ENCODE assay signal across 8 cellular contexts in genomic region chr10:62814901-62815372, GRCh38. TPM values are rescaled to one million over a fixed set of nuclear protein-coding genes. Genes with fewer than 3 reads are reported as not detected.
A peak's percentile ranks its signal among the peaks of the same experiment; 100 is the strongest.
DNase-seq lines count a peak whose midpoint lies in the region; ATAC-seq and TF ChIP-seq lines count a peak whose summit lies in the region.

No MANE protein-coding gene starts in this region.

- TF ChIP-seq CTCF in Calu3 (IDR thresholded peaks at IDR 0.05; ENCODE audit: unreplicated experiment) = no peak
- TF ChIP-seq CTCF in WI38 (IDR thresholded peaks at IDR 0.05; ENCODE audit: low read depth, low read length) = no peak
- TF ChIP-seq CTCF in epithelial cell of proximal tubule (conservative IDR thresholded peaks at IDR 0.05; ENCODE audit: low read depth, low read length) = no peak
- TF ChIP-seq CTCF in GM10266 (IDR thresholded peaks at IDR 0.05; ENCODE audit: control insufficient read depth, insufficient read depth, low read depth, missing control alignments) = no peak

- H3K27ac Mint-ChIP-seq in Calu3 (ENCODE audit: unreplicated experiment) = no peak overlapping the region

- peak; percentile 17 for DNase-seq in Calu3
- no peak for DNase-seq in epithelial cell of proximal tubule (ENCODE audit: low read depth)
- DNase-seq in posterior vena cava (ENCODE audit: low spot score) = peak; percentile 85
- no peak for DNase-seq in SKM-1 treated with dmso at 0.1 percent for 144 hours (lab: John Stamatoyannopoulos, UW; ENCODE audit: unreplicated experiment)
- DNase-seq in HT-29 (ENCODE audit: low spot score) = no peak
- DNase-seq in GM10266 (ENCODE audit: extremely low spot score) = no peak

- no peaks in the 10 kb centered on the region for H3K9me3 Mint-ChIP-seq in Calu3 (ENCODE audit: low read depth, unreplicated experiment)

- peaks cover 56% of the 10 kb centered on the region for H3K27me3 Mint-ChIP-seq in Calu3 (ENCODE audit: unreplicated experiment)

- intact Hi-C loops in Calu3 (cut with micrococcal nuclease; ENCODE audit: unreplicated experiment) (loop anchor here (5.0 to 10.0 kb wide), 5 partner anchors 223 to 560 kb away; no protein-coding TSS in a partner anchor), posterior vena cava (cut with DNase I) (loop anchor here in 1 of 2 donors (10.0 kb wide), 3 partner anchors 220 to 370 kb away; no protein-coding TSS in a partner anchor)

- peak overlapping the region; percentile 81 for H3K4me3 Mint-ChIP-seq in Calu3 (ENCODE audit: low read depth, unreplicated experiment)

- peaks cover 27% of the 10 kb centered on the region for H3K36me3 Mint-ChIP-seq in Calu3 (ENCODE audit: insufficient read depth, unreplicated experiment)

- H3K4me3 ChIP-seq in WI38 (ENCODE audit: low read depth, low read length) (peak overlapping the region; percentile 75), epithelial cell of proximal tubule (ENCODE audit: low read depth, low read length) (peak overlapping the region; percentile 63)

- BruUV-seq in Calu3 (replicated peaks; lab: Mats Ljungman, UMichigan) = no TSS peak

- ATAC-seq in HG03159 (IDR thresholded peaks at IDR 0.05; ENCODE audit: unreplicated experiment) = no peak

- CTCF ChIA-PET in Calu3 (lab: Charles Lee) = interaction anchor here (1.4 kb wide), 1 partner anchor 81 kb away, joined by 3 read pairs; no protein-coding TSS in a partner anchor

- H3K4me1 Mint-ChIP-seq in Calu3 (ENCODE audit: low read depth, unreplicated experiment) = peaks cover 10% of the 10 kb centered on the region

RNA-seq across cellular contexts. Expression of gene EGR2, which starts 1.2 kb away (rescaled TPM):
- total RNA-seq in Calu3 (2022) (0.68 and 1.1 TPM in 2 replicates), epithelial cell of proximal tubule (0.06 TPM in 1 of 2 replicates, not detected in the other), posterior vena cava (1 to 10 TPM; 3.0 to 4.0 TPM)
- total RNA-seq in HT-29 (2014; rRNA removed; shearing (Covaris generic)) = 3.7 and 5.6 TPM in 2 replicates

RNA-seq across cellular contexts. Expression of gene ADO, which starts 10.4 kb away (rescaled TPM):
- total RNA-seq in Calu3 (2022) = 32.3 and 35.0 TPM in 2 replicates
- 19.8 and 22.8 TPM in 2 replicates for total RNA-seq in epithelial cell of proximal tubule
- 10 to 100 TPM; 16.4 to 20.7 TPM for total RNA-seq in posterior vena cava
- total RNA-seq in HT-29 (2014; rRNA removed; shearing (Covaris generic)) = 28.3 and 31.5 TPM in 2 replicates

Comparison
In these comparisons a context has a peak if more than half of its experiments do, and no peak if none do; other contexts are left out.
1. DNase-seq: peak in Calu3 (single experiment) and posterior vena cava (single experiment); none in epithelial cell of proximal tubule (single experiment), SKM-1 treated with dmso at 0.1 percent for 144 hours (single experiment), HT-29 (single experiment) and GM10266 (single experiment).